Comparison of ENCODE assay signal across 1 cellular context in the genomic region with DNA sequence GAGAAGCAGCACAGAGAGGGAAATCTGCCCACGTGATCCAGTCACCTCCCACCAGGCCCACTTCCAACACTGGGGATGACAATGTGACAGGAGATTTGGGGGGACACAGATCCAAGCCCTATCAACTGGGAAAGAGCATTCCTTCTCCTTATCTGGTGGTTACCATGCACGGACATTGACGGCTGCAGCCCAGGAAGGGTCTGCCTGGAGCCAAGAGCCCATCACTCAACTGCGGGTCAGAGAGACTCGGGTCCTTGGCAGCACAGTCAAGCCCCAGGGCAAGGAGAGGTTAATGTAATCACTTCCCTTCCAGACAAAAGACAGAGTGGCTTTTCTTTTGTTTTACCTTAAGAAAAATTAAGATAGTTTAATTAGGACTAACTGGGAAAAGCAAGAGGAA.
TF ChIP-seq lines count a peak whose summit lies in the region.

No MANE protein-coding gene starts in this region.

TF ChIP-seq in GM23338, 12 proteins besides CTCF, POLR2A, EP300 and RAD21 (continued from another document):
- TF ChIP-seq, protein P1, sequence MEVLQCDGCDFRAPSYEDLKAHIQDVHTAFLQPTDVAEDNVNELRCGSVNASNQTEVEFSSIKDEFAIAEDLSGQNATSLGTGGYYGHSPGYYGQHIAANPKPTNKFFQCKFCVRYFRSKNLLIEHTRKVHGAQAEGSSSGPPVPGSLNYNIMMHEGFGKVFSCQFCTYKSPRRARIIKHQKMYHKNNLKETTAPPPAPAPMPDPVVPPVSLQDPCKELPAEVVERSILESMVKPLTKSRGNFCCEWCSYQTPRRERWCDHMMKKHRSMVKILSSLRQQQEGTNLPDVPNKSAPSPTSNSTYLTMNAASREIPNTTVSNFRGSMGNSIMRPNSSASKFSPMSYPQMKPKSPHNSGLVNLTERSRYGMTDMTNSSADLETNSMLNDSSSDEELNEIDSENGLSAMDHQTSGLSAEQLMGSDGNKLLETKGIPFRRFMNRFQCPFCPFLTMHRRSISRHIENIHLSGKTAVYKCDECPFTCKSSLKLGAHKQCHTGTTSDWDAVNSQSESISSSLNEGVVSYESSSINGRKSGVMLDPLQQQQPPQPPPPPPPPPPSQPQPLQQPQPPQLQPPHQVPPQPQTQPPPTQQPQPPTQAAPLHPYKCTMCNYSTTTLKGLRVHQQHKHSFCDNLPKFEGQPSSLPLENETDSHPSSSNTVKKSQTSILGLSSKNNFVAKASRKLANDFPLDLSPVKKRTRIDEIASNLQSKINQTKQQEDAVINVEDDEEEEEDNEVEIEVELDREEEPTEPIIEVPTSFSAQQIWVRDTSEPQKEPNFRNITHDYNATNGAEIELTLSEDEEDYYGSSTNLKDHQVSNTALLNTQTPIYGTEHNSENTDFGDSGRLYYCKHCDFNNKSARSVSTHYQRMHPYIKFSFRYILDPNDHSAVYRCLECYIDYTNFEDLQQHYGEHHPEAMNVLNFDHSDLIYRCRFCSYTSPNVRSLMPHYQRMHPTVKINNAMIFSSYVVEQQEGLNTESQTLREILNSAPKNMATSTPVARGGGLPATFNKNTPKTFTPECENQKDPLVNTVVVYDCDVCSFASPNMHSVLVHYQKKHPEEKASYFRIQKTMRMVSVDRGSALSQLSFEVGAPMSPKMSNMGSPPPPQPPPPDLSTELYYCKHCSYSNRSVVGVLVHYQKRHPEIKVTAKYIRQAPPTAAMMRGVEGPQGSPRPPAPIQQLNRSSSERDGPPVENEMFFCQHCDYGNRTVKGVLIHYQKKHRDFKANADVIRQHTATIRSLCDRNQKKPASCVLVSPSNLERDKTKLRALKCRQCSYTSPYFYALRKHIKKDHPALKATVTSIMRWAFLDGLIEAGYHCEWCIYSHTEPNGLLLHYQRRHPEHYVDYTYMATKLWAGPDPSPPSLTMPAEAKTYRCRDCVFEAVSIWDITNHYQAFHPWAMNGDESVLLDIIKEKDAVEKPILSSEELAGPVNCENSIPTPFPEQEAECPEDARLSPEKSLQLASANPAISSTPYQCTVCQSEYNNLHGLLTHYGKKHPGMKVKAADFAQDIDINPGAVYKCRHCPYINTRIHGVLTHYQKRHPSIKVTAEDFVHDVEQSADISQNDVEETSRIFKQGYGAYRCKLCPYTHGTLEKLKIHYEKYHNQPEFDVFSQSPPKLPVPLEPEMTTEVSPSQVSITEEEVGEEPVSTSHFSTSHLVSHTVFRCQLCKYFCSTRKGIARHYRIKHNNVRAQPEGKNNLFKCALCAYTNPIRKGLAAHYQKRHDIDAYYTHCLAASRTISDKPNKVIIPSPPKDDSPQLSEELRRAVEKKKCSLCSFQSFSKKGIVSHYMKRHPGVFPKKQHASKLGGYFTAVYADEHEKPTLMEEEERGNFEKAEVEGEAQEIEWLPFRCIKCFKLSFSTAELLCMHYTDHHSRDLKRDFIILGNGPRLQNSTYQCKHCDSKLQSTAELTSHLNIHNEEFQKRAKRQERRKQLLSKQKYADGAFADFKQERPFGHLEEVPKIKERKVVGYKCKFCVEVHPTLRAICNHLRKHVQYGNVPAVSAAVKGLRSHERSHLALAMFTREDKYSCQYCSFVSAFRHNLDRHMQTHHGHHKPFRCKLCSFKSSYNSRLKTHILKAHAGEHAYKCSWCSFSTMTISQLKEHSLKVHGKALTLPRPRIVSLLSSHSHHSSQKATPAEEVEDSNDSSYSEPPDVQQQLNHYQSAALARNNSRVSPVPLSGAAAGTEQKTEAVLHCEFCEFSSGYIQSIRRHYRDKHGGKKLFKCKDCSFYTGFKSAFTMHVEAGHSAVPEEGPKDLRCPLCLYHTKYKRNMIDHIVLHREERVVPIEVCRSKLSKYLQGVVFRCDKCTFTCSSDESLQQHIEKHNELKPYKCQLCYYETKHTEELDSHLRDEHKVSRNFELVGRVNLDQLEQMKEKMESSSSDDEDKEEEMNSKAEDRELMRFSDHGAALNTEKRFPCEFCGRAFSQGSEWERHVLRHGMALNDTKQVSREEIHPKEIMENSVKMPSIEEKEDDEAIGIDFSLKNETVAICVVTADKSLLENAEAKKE (CRISPR knock-in tag; IDR thresholded peaks at IDR 0.05), result no peak
- TF ChIP-seq, protein P2, sequence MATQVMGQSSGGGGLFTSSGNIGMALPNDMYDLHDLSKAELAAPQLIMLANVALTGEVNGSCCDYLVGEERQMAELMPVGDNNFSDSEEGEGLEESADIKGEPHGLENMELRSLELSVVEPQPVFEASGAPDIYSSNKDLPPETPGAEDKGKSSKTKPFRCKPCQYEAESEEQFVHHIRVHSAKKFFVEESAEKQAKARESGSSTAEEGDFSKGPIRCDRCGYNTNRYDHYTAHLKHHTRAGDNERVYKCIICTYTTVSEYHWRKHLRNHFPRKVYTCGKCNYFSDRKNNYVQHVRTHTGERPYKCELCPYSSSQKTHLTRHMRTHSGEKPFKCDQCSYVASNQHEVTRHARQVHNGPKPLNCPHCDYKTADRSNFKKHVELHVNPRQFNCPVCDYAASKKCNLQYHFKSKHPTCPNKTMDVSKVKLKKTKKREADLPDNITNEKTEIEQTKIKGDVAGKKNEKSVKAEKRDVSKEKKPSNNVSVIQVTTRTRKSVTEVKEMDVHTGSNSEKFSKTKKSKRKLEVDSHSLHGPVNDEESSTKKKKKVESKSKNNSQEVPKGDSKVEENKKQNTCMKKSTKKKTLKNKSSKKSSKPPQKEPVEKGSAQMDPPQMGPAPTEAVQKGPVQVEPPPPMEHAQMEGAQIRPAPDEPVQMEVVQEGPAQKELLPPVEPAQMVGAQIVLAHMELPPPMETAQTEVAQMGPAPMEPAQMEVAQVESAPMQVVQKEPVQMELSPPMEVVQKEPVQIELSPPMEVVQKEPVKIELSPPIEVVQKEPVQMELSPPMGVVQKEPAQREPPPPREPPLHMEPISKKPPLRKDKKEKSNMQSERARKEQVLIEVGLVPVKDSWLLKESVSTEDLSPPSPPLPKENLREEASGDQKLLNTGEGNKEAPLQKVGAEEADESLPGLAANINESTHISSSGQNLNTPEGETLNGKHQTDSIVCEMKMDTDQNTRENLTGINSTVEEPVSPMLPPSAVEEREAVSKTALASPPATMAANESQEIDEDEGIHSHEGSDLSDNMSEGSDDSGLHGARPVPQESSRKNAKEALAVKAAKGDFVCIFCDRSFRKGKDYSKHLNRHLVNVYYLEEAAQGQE (IDR thresholded peaks at IDR 0.05; ENCODE audit: unreplicated experiment), result no peak
- TF ChIP-seq EZH2 (IDR thresholded peaks at IDR 0.05; ENCODE audit: low read depth, unreplicated experiment) (no peak), CREB1 (CRISPR knock-in tag; IDR thresholded peaks at IDR 0.05; ENCODE audit: low read depth) (no peak), STAT1 (IDR thresholded peaks at IDR 0.05; ENCODE audit: unreplicated experiment) (no peak)
TF ChIP-seq in GM23338: peak in this region for 0.
